3 cellular contexts compared by ENCODE assay signal in the genomic region with DNA sequence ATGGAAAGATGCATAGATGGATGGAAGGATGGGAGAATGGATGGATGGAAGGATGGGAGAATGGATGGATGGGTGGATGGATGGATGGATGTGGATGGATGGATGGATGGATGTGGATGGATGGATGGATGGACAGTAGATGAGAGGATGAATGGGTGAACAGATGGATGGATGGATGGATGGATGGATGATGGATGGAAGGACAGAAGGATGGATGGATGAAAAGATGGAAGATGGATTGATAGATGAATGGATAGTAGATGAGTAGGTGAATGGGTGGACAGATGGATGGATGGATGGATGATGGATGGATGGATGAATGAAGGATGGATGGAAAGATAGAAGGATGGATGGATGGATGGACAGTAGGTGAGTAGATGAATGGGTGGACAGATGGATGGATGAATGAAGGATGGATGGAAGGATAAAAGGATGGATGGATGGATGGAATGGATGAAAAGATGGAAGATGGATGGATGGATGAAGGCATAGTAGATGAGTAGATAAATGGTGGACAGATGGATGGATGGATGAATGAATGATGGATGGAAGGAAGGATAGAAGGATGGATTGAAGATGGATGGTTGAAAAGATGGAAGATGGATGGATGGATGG.
A peak's percentile ranks its signal among the peaks of the same experiment; 100 is the strongest.
TF ChIP-seq lines count a peak whose summit lies in the region.

No MANE protein-coding gene starts in this region.

TF ChIP-seq in HepG2, 621 proteins besides CTCF, POLR2A, EP300 and RAD21:
- TF ChIP-seq ZFAT (CRISPR knock-in tag; conservative IDR thresholded peaks at IDR 0.05) (no peak), BRCA1 (CRISPR knock-in tag; IDR thresholded peaks at IDR 0.05) (no peak), NONO (IDR thresholded peaks at IDR 0.05) (0 out of 2 replicates have a peak, but pooled peaks have one; percentile 2), NONO (CRISPR knock-in tag; conservative IDR thresholded peaks at IDR 0.05) (no peak), FOSL2 (CRISPR knock-in tag; IDR thresholded peaks at IDR 0.05) (no peak)
- TF ChIP-seq, protein P1, sequence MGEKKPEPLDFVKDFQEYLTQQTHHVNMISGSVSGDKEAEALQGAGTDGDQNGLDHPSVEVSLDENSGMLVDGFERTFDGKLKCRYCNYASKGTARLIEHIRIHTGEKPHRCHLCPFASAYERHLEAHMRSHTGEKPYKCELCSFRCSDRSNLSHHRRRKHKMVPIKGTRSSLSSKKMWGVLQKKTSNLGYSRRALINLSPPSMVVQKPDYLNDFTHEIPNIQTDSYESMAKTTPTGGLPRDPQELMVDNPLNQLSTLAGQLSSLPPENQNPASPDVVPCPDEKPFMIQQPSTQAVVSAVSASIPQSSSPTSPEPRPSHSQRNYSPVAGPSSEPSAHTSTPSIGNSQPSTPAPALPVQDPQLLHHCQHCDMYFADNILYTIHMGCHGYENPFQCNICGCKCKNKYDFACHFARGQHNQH (CRISPR knock-in tag; IDR thresholded peaks at IDR 0.05), result no peak
TF ChIP-seq in HepG2: peak in this region for 1.

TF ChIP-seq in IMR-90, 13 proteins besides CTCF, POLR2A, EP300 and RAD21:
- TF ChIP-seq MXI1 (IDR thresholded peaks at IDR 0.05; ENCODE audit: borderline replicate concordance, low read depth, low read length) (no peak), MAZ (IDR thresholded peaks at IDR 0.05; ENCODE audit: borderline replicate concordance, low read depth, low read length) (no peak), NFE2L2 (IDR thresholded peaks at IDR 0.05; ENCODE audit: low read depth, low read length) (no peak), RFX5 (IDR thresholded peaks at IDR 0.05; ENCODE audit: low read depth, low read length) (no peak), SMC3 (IDR thresholded peaks at IDR 0.05; ENCODE audit: low read depth, low read length) (no peak), BHLHE40 (IDR thresholded peaks at IDR 0.05; ENCODE audit: low read depth, low read length) (no peak), CEBPB (IDR thresholded peaks at IDR 0.05; ENCODE audit: low read depth, low read length) (no peak), MAFK (IDR thresholded peaks at IDR 0.05; ENCODE audit: low read depth, low read length) (no peak), CHD1 (IDR thresholded peaks at IDR 0.05; ENCODE audit: low read depth, low read length) (no peak), FOS (IDR thresholded peaks at IDR 0.05; ENCODE audit: low read depth, low read length) (no peak)
- TF ChIP-seq, protein P2, sequence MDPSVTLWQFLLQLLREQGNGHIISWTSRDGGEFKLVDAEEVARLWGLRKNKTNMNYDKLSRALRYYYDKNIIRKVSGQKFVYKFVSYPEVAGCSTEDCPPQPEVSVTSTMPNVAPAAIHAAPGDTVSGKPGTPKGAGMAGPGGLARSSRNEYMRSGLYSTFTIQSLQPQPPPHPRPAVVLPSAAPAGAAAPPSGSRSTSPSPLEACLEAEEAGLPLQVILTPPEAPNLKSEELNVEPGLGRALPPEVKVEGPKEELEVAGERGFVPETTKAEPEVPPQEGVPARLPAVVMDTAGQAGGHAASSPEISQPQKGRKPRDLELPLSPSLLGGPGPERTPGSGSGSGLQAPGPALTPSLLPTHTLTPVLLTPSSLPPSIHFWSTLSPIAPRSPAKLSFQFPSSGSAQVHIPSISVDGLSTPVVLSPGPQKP (IDR thresholded peaks at IDR 0.05; ENCODE audit: borderline replicate concordance, low read depth, low read length), result no peak
- TF ChIP-seq, protein P3, sequence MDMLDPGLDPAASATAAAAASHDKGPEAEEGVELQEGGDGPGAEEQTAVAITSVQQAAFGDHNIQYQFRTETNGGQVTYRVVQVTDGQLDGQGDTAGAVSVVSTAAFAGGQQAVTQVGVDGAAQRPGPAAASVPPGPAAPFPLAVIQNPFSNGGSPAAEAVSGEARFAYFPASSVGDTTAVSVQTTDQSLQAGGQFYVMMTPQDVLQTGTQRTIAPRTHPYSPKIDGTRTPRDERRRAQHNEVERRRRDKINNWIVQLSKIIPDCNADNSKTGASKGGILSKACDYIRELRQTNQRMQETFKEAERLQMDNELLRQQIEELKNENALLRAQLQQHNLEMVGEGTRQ (IDR thresholded peaks at IDR 0.05; ENCODE audit: low read depth, low read length), result no peak

TF ChIP-seq in H1, 55 proteins besides CTCF, POLR2A, EP300 and RAD21:
- TF ChIP-seq SAP30 (IDR thresholded peaks at IDR 0.05; ENCODE audit: insufficient read depth, insufficient replicate concordance, low read length), result no peak
- no peak for TF ChIP-seq JUND (IDR thresholded peaks at IDR 0.05; ENCODE audit: low read length)
- TF ChIP-seq, protein P4, sequence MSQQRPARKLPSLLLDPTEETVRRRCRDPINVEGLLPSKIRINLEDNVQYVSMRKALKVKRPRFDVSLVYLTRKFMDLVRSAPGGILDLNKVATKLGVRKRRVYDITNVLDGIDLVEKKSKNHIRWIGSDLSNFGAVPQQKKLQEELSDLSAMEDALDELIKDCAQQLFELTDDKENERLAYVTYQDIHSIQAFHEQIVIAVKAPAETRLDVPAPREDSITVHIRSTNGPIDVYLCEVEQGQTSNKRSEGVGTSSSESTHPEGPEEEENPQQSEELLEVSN (IDR thresholded peaks at IDR 0.05), result no peak
- TF ChIP-seq EZH2 (IDR thresholded peaks at IDR 0.05; ENCODE audit: low read depth, low read length, severe bottlenecking), result no peak
- TF ChIP-seq HDAC6 (IDR thresholded peaks at IDR 0.05; ENCODE audit: low read depth, low read length), result no peak
- no peak for TF ChIP-seq CHD1 (IDR thresholded peaks at IDR 0.05; ENCODE audit: low read depth, low read length)
- TF ChIP-seq POU5F1 (IDR thresholded peaks at IDR 0.05; ENCODE audit: low read depth, low read length), result no peak
- no peak for TF ChIP-seq SUZ12 (IDR thresholded peaks at IDR 0.05; ENCODE audit: low read length)
- no peak for TF ChIP-seq KDM5A (IDR thresholded peaks at IDR 0.05; ENCODE audit: low read length)
- TF ChIP-seq RNF2 (IDR thresholded peaks at IDR 0.05; ENCODE audit: borderline replicate concordance, low read depth, low read length, missing control alignments, poor library complexity, severe bottlenecking), result no peak
- TF ChIP-seq TAF7 (optimal IDR thresholded peaks at IDR 0.05; ENCODE audit: borderline replicate concordance, low read depth, low read length), result no peak
- no peak for TF ChIP-seq KDM1A (IDR thresholded peaks at IDR 0.05; ENCODE audit: borderline replicate concordance, low read length)
- TF ChIP-seq SP4 (IDR thresholded peaks at IDR 0.05; ENCODE audit: low read length), result no peak
- TF ChIP-seq HDAC2 (IDR thresholded peaks at IDR 0.05; ENCODE audit: borderline replicate concordance in 1 of 2, low read depth in 2 of 2, low read length in 2 of 2), result no peak
